In the genomic region with DNA sequence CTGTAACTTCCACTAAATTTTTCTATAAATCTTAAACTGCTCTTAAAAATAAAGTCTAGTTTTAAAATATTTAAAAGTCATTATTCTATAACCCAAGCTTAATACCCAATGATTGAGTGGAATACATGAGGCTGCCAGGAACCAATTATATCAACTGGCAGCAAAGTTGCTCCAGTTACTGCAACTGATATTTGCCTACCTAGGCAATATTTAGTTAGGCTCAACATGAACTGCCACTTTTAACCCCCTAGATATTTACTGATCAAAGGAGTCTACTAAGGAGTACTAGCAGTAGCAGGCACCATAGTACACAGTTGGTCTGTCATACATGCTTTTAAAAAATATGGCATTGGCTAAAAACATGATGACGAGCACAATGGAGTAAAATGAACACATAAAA, we compare ENCODE assay signal across 34 cellular contexts.
"Had no signal": no experiment of that assay in that cellular context is flagged by ENCODE, and none has a peak within 500 bp of the region (broad histone marks: within the 10 kb centered on the region; RNA-seq: fewer than 3 reads in every experiment).

No MANE protein-coding gene starts in this region.

- H3K27me3 ChIP-seq: MG63 had no signal

- H3K36me3 ChIP-seq: MG63 had no signal

- H3K4me3 ChIP-seq: MG63 had no signal

- DNase-seq: Karpas-422, Kasumi-1, MG63, MM.1S, MV-4-11, NCI-H1048, NCI-H1092, NCI-H1092 treated with DMSO at 0.1 percent for 48 hours, NCI-H1105, NCI-H1105 treated with DMSO at 0.1 percent for 48 hours, NCI-H1417, NCI-H1417 treated with DMSO at 0.1 percent for 48 hours, NCI-H1436, NCI-H1436 treated with DMSO at 0.1 percent for 48 hours, NCI-H146, NCI-H1694, NCI-H1694 treated with DMSO at 0.1 percent for 48 hours, NCI-H187, NCI-H187 treated with DMSO at 0.1 percent for 48 hours, NCI-H1930, NCI-H2029, NCI-H2029 treated with DMSO at 0.1 percent for 48 hours, NCI-H2081, NCI-H2081 treated with DMSO at 0.1 percent for 48 hours, NCI-H2107, NCI-H2171, NCI-H2171 treated with DMSO at 0.1 percent for 48 hours, NCI-H2227 treated with DMSO at 0.1 percent for 48 hours, NCI-H226, NCI-H345, NCI-H446, NCI-H446 treated with DMSO at 0.1 percent for 48 hours, NCI-H510A, NCI-H510A treated with DMSO at 0.1 percent for 48 hours had no signal

- H3K9me3 ChIP-seq: MG63 had no signal
